In genomic region chr19:4399871-4400768, GRCh38 we compare ENCODE assay signal across 1 cellular context.
A peak's percentile ranks its signal among the peaks of the same experiment; 100 is the strongest.
TF ChIP-seq lines count a peak whose summit lies in the region.

A gene with protein sequence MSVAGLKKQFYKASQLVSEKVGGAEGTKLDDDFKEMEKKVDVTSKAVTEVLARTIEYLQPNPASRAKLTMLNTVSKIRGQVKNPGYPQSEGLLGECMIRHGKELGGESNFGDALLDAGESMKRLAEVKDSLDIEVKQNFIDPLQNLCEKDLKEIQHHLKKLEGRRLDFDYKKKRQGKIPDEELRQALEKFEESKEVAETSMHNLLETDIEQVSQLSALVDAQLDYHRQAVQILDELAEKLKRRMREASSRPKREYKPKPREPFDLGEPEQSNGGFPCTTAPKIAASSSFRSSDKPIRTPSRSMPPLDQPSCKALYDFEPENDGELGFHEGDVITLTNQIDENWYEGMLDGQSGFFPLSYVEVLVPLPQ (minus strand): TSS chr19:4400547. CDS start chr19:4400368, 179 bp downstream.

TF ChIP-seq in A549, 52 proteins besides CTCF, POLR2A, EP300 and RAD21 (continued from another document):
- TF ChIP-seq HOXA7 (CRISPR knock-in tag; IDR thresholded peaks at IDR 0.05): no peak
- no peak for TF ChIP-seq ZNF302 (CRISPR knock-in tag; IDR thresholded peaks at IDR 0.05)
- no peak for TF ChIP-seq NFE2L2 (conservative IDR thresholded peaks at IDR 0.05; ENCODE audit: low read length)
- TF ChIP-seq JUN (IDR thresholded peaks at IDR 0.05): peak; percentile 44 to 78; a peak in 2 of 5 replicates
- TF ChIP-seq ZC3H11A (IDR thresholded peaks at IDR 0.05): no peak
- no peak for TF ChIP-seq NPAS2 (CRISPR knock-in tag; IDR thresholded peaks at IDR 0.05; ENCODE audit: borderline replicate concordance)
- no peak for TF ChIP-seq PBX3 (IDR thresholded peaks at IDR 0.05)
- no peak for TF ChIP-seq RNF2 (IDR thresholded peaks at IDR 0.05; ENCODE audit: borderline replicate concordance, low read depth)
- TF ChIP-seq NR3C1 (IDR thresholded peaks at IDR 0.05): no peak
- TF ChIP-seq ESRRA (IDR thresholded peaks at IDR 0.05; ENCODE audit: borderline replicate concordance, low read length): no peak
- TF ChIP-seq MAFK (IDR thresholded peaks at IDR 0.05; ENCODE audit: partially characterized antibody): no peak
- TF ChIP-seq, protein P1, sequence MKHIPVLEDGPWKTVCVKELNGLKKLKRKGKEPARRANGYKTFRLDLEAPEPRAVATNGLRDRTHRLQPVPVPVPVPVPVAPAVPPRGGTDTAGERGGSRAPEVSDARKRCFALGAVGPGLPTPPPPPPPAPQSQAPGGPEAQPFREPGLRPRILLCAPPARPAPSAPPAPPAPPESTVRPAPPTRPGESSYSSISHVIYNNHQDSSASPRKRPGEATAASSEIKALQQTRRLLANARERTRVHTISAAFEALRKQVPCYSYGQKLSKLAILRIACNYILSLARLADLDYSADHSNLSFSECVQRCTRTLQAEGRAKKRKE (CRISPR knock-in tag; IDR thresholded peaks at IDR 0.05; ENCODE audit: low read depth): no peak
- TF ChIP-seq GATA3 (IDR thresholded peaks at IDR 0.05; ENCODE audit: borderline replicate concordance): no peak
- TF ChIP-seq HOXB5 (CRISPR knock-in tag; IDR thresholded peaks at IDR 0.05): no peak
- peak; percentile 72; the same call in 1 of the 2 replicates for TF ChIP-seq MYC (IDR thresholded peaks at IDR 0.05; ENCODE audit: borderline replicate concordance, low read length)
- no peak for TF ChIP-seq KDM1A (IDR thresholded peaks at IDR 0.05; ENCODE audit: low read depth)
- TF ChIP-seq USF2 (IDR thresholded peaks at IDR 0.05): no peak
- TF ChIP-seq CBX2 (IDR thresholded peaks at IDR 0.05; ENCODE audit: borderline replicate concordance, low read depth): no peak
- TF ChIP-seq, protein P2, sequence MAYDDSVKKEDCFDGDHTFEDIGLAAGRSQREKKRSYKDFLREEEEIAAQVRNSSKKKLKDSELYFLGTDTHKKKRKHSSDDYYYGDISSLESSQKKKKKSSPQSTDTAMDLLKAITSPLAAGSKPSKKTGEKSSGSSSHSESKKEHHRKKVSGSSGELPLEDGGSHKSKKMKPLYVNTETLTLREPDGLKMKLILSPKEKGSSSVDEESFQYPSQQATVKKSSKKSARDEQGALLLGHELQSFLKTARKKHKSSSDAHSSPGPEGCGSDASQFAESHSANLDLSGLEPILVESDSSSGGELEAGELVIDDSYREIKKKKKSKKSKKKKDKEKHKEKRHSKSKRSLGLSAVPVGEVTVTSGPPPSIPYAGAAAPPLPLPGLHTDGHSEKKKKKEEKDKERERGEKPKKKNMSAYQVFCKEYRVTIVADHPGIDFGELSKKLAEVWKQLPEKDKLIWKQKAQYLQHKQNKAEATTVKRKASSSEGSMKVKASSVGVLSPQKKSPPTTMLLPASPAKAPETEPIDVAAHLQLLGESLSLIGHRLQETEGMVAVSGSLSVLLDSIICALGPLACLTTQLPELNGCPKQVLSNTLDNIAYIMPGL (CRISPR knock-in tag; IDR thresholded peaks at IDR 0.05; ENCODE audit: borderline replicate concordance): no peak
- TF ChIP-seq, protein P3, sequence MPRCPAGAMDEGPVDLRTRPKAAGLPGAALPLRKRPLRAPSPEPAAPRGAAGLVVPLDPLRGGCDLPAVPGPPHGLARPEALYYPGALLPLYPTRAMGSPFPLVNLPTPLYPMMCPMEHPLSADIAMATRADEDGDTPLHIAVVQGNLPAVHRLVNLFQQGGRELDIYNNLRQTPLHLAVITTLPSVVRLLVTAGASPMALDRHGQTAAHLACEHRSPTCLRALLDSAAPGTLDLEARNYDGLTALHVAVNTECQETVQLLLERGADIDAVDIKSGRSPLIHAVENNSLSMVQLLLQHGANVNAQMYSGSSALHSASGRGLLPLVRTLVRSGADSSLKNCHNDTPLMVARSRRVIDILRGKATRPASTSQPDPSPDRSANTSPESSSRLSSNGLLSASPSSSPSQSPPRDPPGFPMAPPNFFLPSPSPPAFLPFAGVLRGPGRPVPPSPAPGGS (IDR thresholded peaks at IDR 0.05): 0 out of 3 replicates have a peak, but pooled peaks have one; percentile 53
- TF ChIP-seq FOSB (CRISPR knock-in tag; IDR thresholded peaks at IDR 0.05): no peak
- TF ChIP-seq HEYL (CRISPR knock-in tag; IDR thresholded peaks at IDR 0.05): no peak
- TF ChIP-seq RFX5 (IDR thresholded peaks at IDR 0.05): no peak
